ENCODE assay signal across 8 cellular contexts in genomic region chr12:6567112-6567680, GRCh38. TPM values are rescaled to one million over a fixed set of nuclear protein-coding genes. Genes with fewer than 3 reads are reported as not detected.
DNase-seq lines count a peak whose midpoint lies in the region; ATAC-seq and TF ChIP-seq lines count a peak whose summit lies in the region.

No MANE protein-coding gene starts in this region.

- ATAC-seq in GM18858 (IDR thresholded peaks at IDR 0.05; ENCODE audit: unreplicated experiment) (no peak), HG02798 (IDR thresholded peaks at IDR 0.05; ENCODE audit: poor library complexity, unreplicated experiment) (no peak)

- in situ Hi-C loops in ACHN (cut with HindIII; ENCODE audit: low pct_ligation_motif_present, low pct_unique_long_range_greater_than_20kb, low sequenced_read_pairs) (no loop called here), astrocyte of the spinal cord (cut with HindIII; ENCODE audit: low sequenced_read_pairs) (no loop called here)

- H3K27me3 Mint-ChIP-seq in mesothelial cell of epicardium (ENCODE audit: low read depth), result no peaks in the 10 kb centered on the region

- DNase-seq in ACHN (peak; percentile 37), astrocyte of the spinal cord (ENCODE audit: low read depth, low spot score) (no peak), mesothelial cell of epicardium (ENCODE audit: low spot score in 2 of 2, unreplicated experiment in 2 of 2) (no peak), T1000 (lab: John Stamatoyannopoulos, UW) (no peak), NCI-H1436 treated with DMSO at 0.1 percent for 48 hours (lab: John Stamatoyannopoulos, UW) (no peak)

- H3K9ac ChIP-seq in HUES64 (ENCODE audit: low read depth, low read length), result peak overlapping the region; percentile 90

- TF ChIP-seq CTCF in astrocyte of the spinal cord (IDR thresholded peaks at IDR 0.05; ENCODE audit: low read depth, low read length) (no peak), mesothelial cell of epicardium (IDR thresholded peaks at IDR 0.05; ENCODE audit: unreplicated experiment) (no peak)

- H3K27ac Mint-ChIP-seq in mesothelial cell of epicardium, result peak overlapping the region; percentile 99

- peaks cover 40% of the 10 kb centered on the region for H3K36me3 Mint-ChIP-seq in mesothelial cell of epicardium

- peaks cover 14% of the 10 kb centered on the region for H3K4me1 Mint-ChIP-seq in mesothelial cell of epicardium

- H3K4me1 ChIP-seq in HUES64 (ENCODE audit: insufficient read depth, low read length), result 0 out of 2 replicates have a peak, but pooled peaks cover 5% of the 10 kb centered on the region

- no peaks in the 10 kb centered on the region for H3K27me3 ChIP-seq in HUES64 (ENCODE audit: insufficient read depth, low read length)

- H3K27ac ChIP-seq in HUES64 (ENCODE audit: low read depth, low read length), result no peak overlapping the region

- peaks cover 76% of the 10 kb centered on the region for H3K36me3 ChIP-seq in HUES64 (ENCODE audit: insufficient read depth, low read length)

- no peaks in the 10 kb centered on the region for H3K9me3 ChIP-seq in HUES64 (ENCODE audit: insufficient read depth, low read depth, low read length)

- peak overlapping the region; percentile 79 for H3K4me3 ChIP-seq in HUES64 (ENCODE audit: low read length)
- peak overlapping the region; percentile 93 for H3K4me3 ChIP-seq in astrocyte of the spinal cord (ENCODE audit: low read depth, low read length)

- peak overlapping the region; percentile 98 for H3K4me3 Mint-ChIP-seq in mesothelial cell of epicardium

- 47% methylated on average over 9 of the region's 9 CpGs for WGBS in HUES64

- no peaks in the 10 kb centered on the region for H3K9me3 Mint-ChIP-seq in mesothelial cell of epicardium

RNA-seq across cellular contexts. Expression of gene NOP2, which starts 0.9 kb away (rescaled TPM):
- 61.9 TPM for polyA plus RNA-seq in HUES64 (2013, experiment 1 of 2)
- 59.0 TPM for polyA plus RNA-seq in HUES64 (2013, experiment 2 of 2)
- total RNA-seq in mesothelial cell of epicardium, result 51.8 to 58.6 TPM (median 56.6 TPM) in 3 replicates

RNA-seq across cellular contexts. Expression of gene IFFO1, which starts 11.4 kb away (rescaled TPM):
- 9.0 TPM for polyA plus RNA-seq in HUES64 (2013, experiment 1 of 2)
- polyA plus RNA-seq in HUES64 (2013, experiment 2 of 2), result 8.5 TPM
- 14.8 to 16.1 TPM (median 14.8 TPM) in 3 replicates for total RNA-seq in mesothelial cell of epicardium

RNA-seq across cellular contexts. Expression of gene GAPDH, which starts 32.9 kb away (rescaled TPM):
- 5,269 TPM for polyA plus RNA-seq in HUES64 (2013, experiment 1 of 2)
- polyA plus RNA-seq in HUES64 (2013, experiment 2 of 2), result 5,160 TPM
- 2,078 to 2,104 TPM (median 2,089 TPM) in 3 replicates for total RNA-seq in mesothelial cell of epicardium

RNA-seq across cellular contexts. Expression of gene CHD4, which starts 40.0 kb away (rescaled TPM):
- polyA plus RNA-seq in HUES64 (2013, experiment 1 of 2), result 181 TPM
- 207 TPM for polyA plus RNA-seq in HUES64 (2013, experiment 2 of 2)
- total RNA-seq in mesothelial cell of epicardium, result 332 to 358 TPM (median 332 TPM) in 3 replicates
